In the genomic region with DNA sequence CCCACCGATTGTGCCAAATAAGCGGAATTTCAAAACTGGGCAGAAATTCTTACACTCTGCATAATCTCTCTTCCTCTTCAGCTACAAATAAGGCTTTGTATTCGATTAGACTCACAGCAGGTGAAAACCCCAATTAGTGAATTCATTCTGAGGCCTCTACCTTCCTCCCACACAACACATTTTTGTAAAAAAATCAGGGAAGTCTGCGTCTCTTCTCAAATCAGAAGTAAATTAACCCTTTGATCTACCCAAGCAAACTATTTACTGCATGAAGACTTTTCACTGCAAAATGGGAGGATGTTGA, we compare ENCODE assay signal across 1 cellular context.
TF ChIP-seq lines count a peak whose summit lies in the region.

No MANE protein-coding gene starts in this region.

TF ChIP-seq in GM12878, 131 proteins besides CTCF, POLR2A, EP300 and RAD21:
- no peak for TF ChIP-seq NRF1 (conservative IDR thresholded peaks at IDR 0.05; ENCODE audit: low read depth, low read length)
- TF ChIP-seq ATF7 (IDR thresholded peaks at IDR 0.05; ENCODE audit: low read depth), result 0 out of 2 replicates have a peak, but pooled peaks have one; percentile 14
- TF ChIP-seq IKZF2 (IDR thresholded peaks at IDR 0.05), result peak; percentile 59 to 60; a peak in 3 of 4 replicates
- peak; percentile 70; the same call in 1 of the 2 replicates for TF ChIP-seq ZNF384 (IDR thresholded peaks at IDR 0.05; ENCODE audit: borderline replicate concordance, low read depth, low read length)
- TF ChIP-seq BCL3 (IDR thresholded peaks at IDR 0.05; ENCODE audit: borderline replicate concordance, insufficient read depth, low read depth, low read length, poor library complexity, severe bottlenecking), result no peak
- TF ChIP-seq BMI1 (IDR thresholded peaks at IDR 0.05; ENCODE audit: borderline replicate concordance), result peak; percentile 32; the same call in 1 of the 2 replicates
- 0 out of 2 replicates have a peak, but pooled peaks have one; percentile 12 for TF ChIP-seq JUNB (IDR thresholded peaks at IDR 0.05)
- peak; percentile 49; the same call in 1 of the 2 replicates for TF ChIP-seq IKZF1 (conservative IDR thresholded peaks at IDR 0.05)
- peak; percentile 85 for TF ChIP-seq MTA2 (IDR thresholded peaks at IDR 0.05; ENCODE audit: low read depth)
- peak; percentile 32; the same call in 1 of the 2 replicates for TF ChIP-seq RELB (IDR thresholded peaks at IDR 0.05; ENCODE audit: low read depth)
- peak; percentile 22; the same call in 1 of the 2 replicates for TF ChIP-seq SPI1 (IDR thresholded peaks at IDR 0.05; ENCODE audit: borderline replicate concordance, insufficient read depth, low read depth, low read length)
- 0 out of 2 replicates have a peak, but pooled peaks have one; percentile 28 for TF ChIP-seq DPF2 (IDR thresholded peaks at IDR 0.05)
- TF ChIP-seq YY1 (IDR thresholded peaks at IDR 0.05; ENCODE audit: low read depth, low read length), result no peak
TF ChIP-seq in GM12878: peak in this region for 10.
